ENCODE assay signal across 8 cellular contexts in the genomic region with DNA sequence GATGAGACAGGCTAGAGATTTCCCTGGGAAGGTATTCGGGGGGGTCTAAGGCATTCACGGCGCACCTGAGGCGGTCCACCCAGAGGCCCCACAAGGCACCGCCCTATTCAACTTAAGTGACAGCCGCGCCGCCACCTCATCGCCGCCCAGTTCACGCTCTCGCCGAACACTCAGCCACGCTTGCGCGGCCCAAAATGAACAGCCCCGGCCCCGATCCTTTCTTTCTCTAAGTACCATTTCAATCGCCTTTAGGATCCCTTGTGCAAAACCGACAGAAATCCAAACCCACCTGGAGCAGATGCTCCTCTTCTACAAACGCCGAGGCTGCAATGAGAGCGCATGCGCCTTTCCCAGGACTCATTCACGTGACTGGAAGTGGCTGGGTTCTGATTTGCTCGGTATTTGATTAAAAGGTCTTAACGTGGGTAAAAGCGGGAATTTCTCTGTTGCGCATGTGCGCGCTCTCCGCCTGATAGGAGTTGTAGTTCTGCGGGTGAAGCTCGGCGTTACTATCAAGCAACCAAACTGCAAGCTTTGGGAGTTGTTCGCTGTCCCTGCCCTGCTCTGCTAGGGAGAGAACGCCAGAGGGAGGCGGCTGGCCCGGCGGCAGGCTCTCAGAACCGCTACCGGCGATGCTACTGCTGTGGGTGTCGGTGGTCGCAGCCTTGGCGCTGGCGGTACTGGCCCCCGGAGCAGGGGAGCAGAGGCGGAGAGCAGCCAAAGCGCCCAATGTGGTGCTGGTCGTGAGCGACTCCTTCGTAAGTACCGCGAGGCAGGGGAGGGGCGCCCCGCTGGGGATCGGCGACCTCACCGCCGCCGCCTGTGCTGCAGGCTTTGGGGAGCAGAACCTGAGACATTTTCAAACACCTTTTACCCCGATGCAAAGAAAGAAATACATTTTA. TPM values are rescaled to one million over a fixed set of nuclear protein-coding genes. Genes with fewer than 3 reads are reported as not detected.
A peak's percentile ranks its signal among the peaks of the same experiment; 100 is the strongest.
DNase-seq lines count a peak whose midpoint lies in the region; ATAC-seq, FAIRE-seq and TF ChIP-seq lines count a peak whose summit lies in the region.

A gene with protein sequence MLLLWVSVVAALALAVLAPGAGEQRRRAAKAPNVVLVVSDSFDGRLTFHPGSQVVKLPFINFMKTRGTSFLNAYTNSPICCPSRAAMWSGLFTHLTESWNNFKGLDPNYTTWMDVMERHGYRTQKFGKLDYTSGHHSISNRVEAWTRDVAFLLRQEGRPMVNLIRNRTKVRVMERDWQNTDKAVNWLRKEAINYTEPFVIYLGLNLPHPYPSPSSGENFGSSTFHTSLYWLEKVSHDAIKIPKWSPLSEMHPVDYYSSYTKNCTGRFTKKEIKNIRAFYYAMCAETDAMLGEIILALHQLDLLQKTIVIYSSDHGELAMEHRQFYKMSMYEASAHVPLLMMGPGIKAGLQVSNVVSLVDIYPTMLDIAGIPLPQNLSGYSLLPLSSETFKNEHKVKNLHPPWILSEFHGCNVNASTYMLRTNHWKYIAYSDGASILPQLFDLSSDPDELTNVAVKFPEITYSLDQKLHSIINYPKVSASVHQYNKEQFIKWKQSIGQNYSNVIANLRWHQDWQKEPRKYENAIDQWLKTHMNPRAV (plus strand): TSS at position 455 of the 902 bp plus-strand sequence. CDS start 178 bp downstream, at position 633.
TSS of gene SKIC3 (minus strand) at position 331 of the 902 bp plus-strand sequence. CDS start 7,827 bp downstream, outside the sequence.

- H3K9me3 Mint-ChIP-seq in Caco-2 (ENCODE audit: unreplicated experiment) (no peaks in the 10 kb centered on the region), endodermal cell (peaks cover 2% of the 10 kb centered on the region)

- H3K27me3 Mint-ChIP-seq in Caco-2 (ENCODE audit: insufficient read depth, unreplicated experiment): no peaks in the 10 kb centered on the region
- H3K27me3 Mint-ChIP-seq in endodermal cell (ENCODE audit: insufficient read depth): no peaks in the 10 kb centered on the region

- peak within 1 kb of the TSS; percentile 83 for H3K4me3 Mint-ChIP-seq in Caco-2 (ENCODE audit: unreplicated experiment)
- peak within 1 kb of the TSS; percentile 80 for H3K4me3 Mint-ChIP-seq in endodermal cell

- CTCF ChIA-PET in Caco-2 (lab: Charles Lee): interaction anchor here (0.7 to 1.0 kb wide), 3 partner anchors 92 to 587 kb away, joined by 3 read pairs; no protein-coding TSS in a partner anchor

- ATAC-seq in GM21367 (IDR thresholded peaks at IDR 0.05; ENCODE audit: unreplicated experiment): peak; percentile 89

- BruUV-seq in Caco-2 (replicated peaks; lab: Mats Ljungman, UMichigan): TSS peak; percentile 64

- FAIRE-seq in HTR-8/SVneo (lab: Jason Lieb, UNC): peak; percentile 58

- POLR2A ChIA-PET in Caco-2 (lab: Charles Lee): interaction anchor here (0.6 to 1.0 kb wide), 4 partner anchors 92 to 905 kb away, joined by 3 to 7 read pairs (median 4); partner anchors contain the start of gene RFESD

- H3K4me1 ChIP-seq in Caco-2: no peaks in the 10 kb centered on the region
- H3K4me1 ChIP-seq in endodermal cell (ENCODE audit: control insufficient read depth, insufficient read depth, low read length): no peaks in the 10 kb centered on the region

- peak within 1 kb of the TSS; percentile 78 for H3K4me3 ChIP-seq in Caco-2 (ENCODE audit: low read depth, low read length)
- peak within 1 kb of the TSS; percentile 99 for H3K4me3 ChIP-seq in endodermal cell (ENCODE audit: low read length)

- H3K9ac ChIP-seq in endodermal cell (ENCODE audit: extremely low read depth, low read length, poor library complexity, severe bottlenecking): peak within 1 kb of the TSS; percentile 77

- H3K9me3 ChIP-seq in Caco-2 (no peaks in the 10 kb centered on the region; the same call in 1 of the 2 replicates), endodermal cell (ENCODE audit: control insufficient read depth, low read length) (no peaks in the 10 kb centered on the region)

- H3K27ac Mint-ChIP-seq in Caco-2 (ENCODE audit: unreplicated experiment): peak within 1 kb of the TSS; percentile 86
- H3K27ac Mint-ChIP-seq in endodermal cell: peak within 1 kb of the TSS; percentile 92

- H3K36me3 Mint-ChIP-seq in Caco-2 (ENCODE audit: insufficient read depth, unreplicated experiment) (peaks cover 18% of the 10 kb centered on the region), endodermal cell (ENCODE audit: low read depth) (peaks cover 15% of the 10 kb centered on the region)

- TF ChIP-seq CTCF in Caco-2 (IDR thresholded peaks at IDR 0.05; ENCODE audit: insufficient read depth in 1 of 2, low read depth in 1 of 2, low read length in 1 of 2, severe bottlenecking in 1 of 2, unreplicated experiment in 1 of 2): peak; percentile 10 to 54
- peak; percentile 62 for TF ChIP-seq CTCF in endodermal cell (conservative IDR thresholded peaks at IDR 0.05)

- H3K27me3 ChIP-seq in Caco-2 (replicated peaks; ENCODE audit: control insufficient read depth, insufficient read depth, low read length): no peaks in the 10 kb centered on the region
- no peaks in the 10 kb centered on the region for H3K27me3 ChIP-seq in endodermal cell (ENCODE audit: control insufficient read depth, insufficient read depth, low read length, poor library complexity, severe bottlenecking)

- H3K4me1 Mint-ChIP-seq in Caco-2 (ENCODE audit: low read depth, unreplicated experiment) (peaks cover 20% of the 10 kb centered on the region), endodermal cell (peaks cover 26% of the 10 kb centered on the region)

- peak within 1 kb of the TSS; percentile 77 for H3K27ac ChIP-seq in endodermal cell (ENCODE audit: low read depth, low read length)

- DNase-seq in Caco-2: peak; percentile 96 to 97
- DNase-seq in HTR-8/SVneo (ENCODE audit: insufficient read length, low spot score): peak; percentile 94
- peak; percentile 97 for DNase-seq in NOMO-1 treated with DMSO at 0.1 percent for 48 hours (lab: John Stamatoyannopoulos, UW; ENCODE audit: unreplicated experiment)
- DNase-seq in activated CD8-positive, alpha-beta memory T cell treated with anti-CD3 and anti-CD28 coated beads, Interleukin-2, amount 50 U/mL, for 1 hour (ENCODE audit: extremely low read depth): peak; percentile 85
- DNase-seq in endodermal cell: peak; percentile 97
- peak; percentile 92 for DNase-seq in mesenteric fat pad (ENCODE audit: low spot score)
- DNase-seq in stimulated activated CD8-positive, alpha-beta memory T cell treated with anti-CD3 and anti-CD28 coated beads, Interleukin-15, amount 100 ng/mL, for 24 hours (ENCODE audit: low read depth): peak; percentile 65

- no peaks in the 10 kb centered on the region for H3K36me3 ChIP-seq in Caco-2 (ENCODE audit: control insufficient read depth, insufficient read depth, low read length)
- peaks cover 15% of the 10 kb centered on the region for H3K36me3 ChIP-seq in endodermal cell (ENCODE audit: control insufficient read depth, insufficient read depth, low read length)

- 0% methylated on average over 18 to 63 of the region's 63 CpGs for WGBS in endodermal cell (ENCODE audit: insufficient coverage in 1 of 2, insufficient read length in 1 of 2), 2 experiments

- intact Hi-C loops in Caco-2 (cut with micrococcal nuclease; ENCODE audit: unreplicated experiment): loop anchor here (1.0 to 10.0 kb wide), 3 partner anchors 52 to 290 kb away; partner anchors contain the start of gene GPR150

RNA-seq across cellular contexts. Expression of the first gene that starts in this region (rescaled TPM):
- total RNA-seq in Caco-2 (2022): 5.0 and 5.5 TPM in 2 replicates
- total RNA-seq in endodermal cell: 10 to 100 TPM; 11.7 to 13.5 TPM
- polyA plus RNA-seq in endodermal cell (2013, experiment 1 of 2): 10.9 TPM
- polyA plus RNA-seq in endodermal cell (2013, experiment 2 of 2): 11.0 TPM
- total RNA-seq in mesenteric fat pad: 3.2 TPM

RNA-seq across cellular contexts. Expression of gene SKIC3, which starts in this region (rescaled TPM):
- total RNA-seq in Caco-2 (2022) (75.6 and 78.4 TPM in 2 replicates), endodermal cell (10 to 100 TPM; 83.2 to 89.3 TPM), mesenteric fat pad (79.3 TPM)
- 64.0 TPM for polyA plus RNA-seq in endodermal cell (2013, experiment 1 of 2)
- polyA plus RNA-seq in endodermal cell (2013, experiment 2 of 2): 62.4 TPM

Comparison
In these comparisons a context has a peak if more than half of its experiments do, and no peak if none do; other contexts are left out.
1. Peak in every context shown above with its lines: DNase-seq, ATAC-seq, H3K4me3 ChIP-seq and H3K27ac ChIP-seq.